Comparison of ENCODE assay signal across 9 cellular contexts in the genomic region with DNA sequence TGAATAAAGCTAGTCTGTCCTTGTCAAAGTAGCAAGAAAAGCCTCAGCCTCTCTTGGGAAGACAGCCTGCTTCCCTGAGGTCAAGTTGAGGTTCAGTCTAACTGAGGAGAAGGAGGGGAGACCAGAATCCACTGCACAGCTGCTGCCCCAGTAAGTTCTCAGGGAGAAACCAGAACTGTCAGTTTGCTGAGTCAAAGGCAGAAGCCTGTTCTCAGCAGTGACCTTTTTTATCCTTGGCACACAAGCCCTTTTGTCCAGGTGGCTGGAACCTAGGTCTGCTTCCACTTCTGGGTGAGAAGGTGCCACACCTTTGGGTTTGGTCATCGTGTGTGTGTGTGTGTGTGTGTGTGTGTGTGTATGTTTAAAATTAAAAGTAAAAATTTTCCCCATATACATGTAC. TPM values are rescaled to one million over a fixed set of nuclear protein-coding genes. Genes with fewer than 3 reads are reported as not detected.
A peak's percentile ranks its signal among the peaks of the same experiment; 100 is the strongest.
DNase-seq lines count a peak whose midpoint lies in the region; ATAC-seq and TF ChIP-seq lines count a peak whose summit lies in the region.
"Had no signal": no experiment of that assay in that cellular context is flagged by ENCODE, and none has a peak within 500 bp of the region (broad histone marks: within the 10 kb centered on the region; RNA-seq: fewer than 3 reads in every experiment).

No MANE protein-coding gene starts in this region.

- H3K27ac ChIP-seq in BLaER1 = no peak overlapping the region; the same call in 1 of the 2 replicates
- no peak overlapping the region for H3K27ac ChIP-seq in right atrium auricular region

- H3K27me3 ChIP-seq in BLaER1 (no peaks in the 10 kb centered on the region), right atrium auricular region (no peaks in the 10 kb centered on the region)

- H3K4me1 ChIP-seq in BLaER1 (peaks cover 70% of the 10 kb centered on the region), right atrium auricular region (peaks cover 0 to 52% of the 10 kb centered on the region in 2 donors)

- H3K36me3 ChIP-seq in BLaER1 = peaks cover 4% of the 10 kb centered on the region; the same call in 1 of the 2 replicates
- H3K36me3 ChIP-seq in right atrium auricular region = no peaks in the 10 kb centered on the region

- H3K9ac ChIP-seq in BLaER1 = no peak overlapping the region

- TF ChIP-seq POLR2A in NB4 (IDR thresholded peaks at IDR 0.05; ENCODE audit: extremely low read depth, insufficient read length) = no peak

- H4K20me1 ChIP-seq in BLaER1 = peaks cover 71% of the 10 kb centered on the region

- H3K9me3 ChIP-seq in BLaER1 (no peaks in the 10 kb centered on the region), right atrium auricular region (no peaks in the 10 kb centered on the region)

- H3K4me3 ChIP-seq in BLaER1 (no peak overlapping the region), NB4 (ENCODE audit: low read depth, low read length) (no peak overlapping the region), right atrium auricular region (no peak overlapping the region)

- DNase-seq in NB4 (ENCODE audit: low read depth) = peak; percentile 64
- DNase-seq in nucleus accumbens (lab: John Stamatoyannopoulos, UW) = no peak
- DNase-seq in stimulated activated CD4-positive, alpha-beta T cell treated with anti-CD3 and anti-CD28 coated beads, Interleukin-2, amount 100 ng/mL, for 48 hours = no peak
- DNase-seq in right atrium auricular region (ENCODE audit: low spot score) = no peak
- no peak for DNase-seq in stimulated activated CD4-positive, alpha-beta T cell treated with anti-CD3 and anti-CD28 coated beads, Interleukin-2, amount 100 ng/mL, for 24 hours
- DNase-seq: KBM-7 had no signal

- peak; percentile 19 for ATAC-seq in GM19351 (IDR thresholded peaks at IDR 0.05; ENCODE audit: unreplicated experiment)
- ATAC-seq in esophagus mucosa = peak; percentile 45

- peak overlapping the region; percentile 48 for H3K4me2 ChIP-seq in BLaER1

- no peak for TF ChIP-seq CTCF in NB4 (IDR thresholded peaks at IDR 0.05; ENCODE audit: low read depth, low read length)
- TF ChIP-seq CTCF in right atrium auricular region (IDR thresholded peaks at IDR 0.05) = no peak

RNA-seq across cellular contexts. Expression of a gene that starts 15.1 kb away (rescaled TPM):
- total RNA-seq in esophagus mucosa = 8.2 TPM
- 10 to 100 TPM; 12.7 to 18.2 TPM for total RNA-seq in right atrium auricular region
